ENCODE assay signal across 26 cellular contexts in genomic region chr18:11247381-11247970, GRCh38.
DNase-seq lines count a peak whose midpoint lies in the region; ATAC-seq, FAIRE-seq and TF ChIP-seq lines count a peak whose summit lies in the region.
"Had no signal": no experiment of that assay in that cellular context is flagged by ENCODE, and none has a peak within 500 bp of the region (broad histone marks: within the 10 kb centered on the region; RNA-seq: fewer than 3 reads in every experiment).

No MANE protein-coding gene starts in this region.

- H3K9me3 Mint-ChIP-seq in H9, result no peaks in the 10 kb centered on the region; a peak in 1 of 5 replicates
- peaks cover 9% of the 10 kb centered on the region for H3K9me3 Mint-ChIP-seq in natural killer cell treated with Interleukin-12 subunit alpha and Interleukin-12 subunit beta and Interleukin-15 and Interleukin-18, amount 100 ng/mL, for 72 hours
- peaks cover 6 to 8% of the 10 kb centered on the region in 2 donors for H3K9me3 Mint-ChIP-seq in stimulated activated naive CD8-positive, alpha-beta T cell treated with anti-CD3 and anti-CD28 coated beads, Interleukin-15, amount 100 ng/mL, for 72 hours
- H3K9me3 Mint-ChIP-seq: HFFc6 had no signal

- no TSS peak for BruUV-seq in GM12878 (replicated peaks; lab: Mats Ljungman, UMichigan)

- no peak overlapping the region for H3T11ph ChIP-seq in H9 (ENCODE audit: low read length)

- no peaks in the 10 kb centered on the region for H3K36me3 ChIP-seq in GM12878 (ENCODE audit: control insufficient read depth in 2 of 2, insufficient read depth in 2 of 2, low read length in 1 of 2)
- no peaks in the 10 kb centered on the region for H3K36me3 ChIP-seq in upper lobe of right lung
- H3K36me3 ChIP-seq: BLaER1 treated with 17β-estradiol and CSF1 and Interleukin-3, amounts not matched to agents 10 nM and 100 nM; SJSA1 had no signal

- no peaks in the 10 kb centered on the region for H3K79me1 ChIP-seq in H9 (ENCODE audit: insufficient read depth, low read depth, low read length, poor library complexity, severe bottlenecking)

- no peak overlapping the region for H3K4me3 Mint-ChIP-seq in H9
- H3K4me3 Mint-ChIP-seq in natural killer cell treated with Interleukin-12 subunit alpha and Interleukin-12 subunit beta and Interleukin-15 and Interleukin-18, amount 100 ng/mL, for 72 hours, result no peak overlapping the region
- no peak overlapping the region for H3K4me3 Mint-ChIP-seq in stimulated activated naive CD8-positive, alpha-beta T cell treated with anti-CD3 and anti-CD28 coated beads, Interleukin-15, amount 100 ng/mL, for 72 hours
- H3K4me3 Mint-ChIP-seq: CD4-positive, alpha-beta T cell; HFFc6 had no signal

- no peak for TF ChIP-seq POLR2A in GM12878 (IDR thresholded peaks at IDR 0.05; ENCODE audit: low read depth, low read length)

- no peak for TF ChIP-seq EP300 in GM12878 (IDR thresholded peaks at IDR 0.05; ENCODE audit: borderline replicate concordance in 1 of 2, control insufficient read depth in 1 of 2, low read depth in 2 of 2, low read length in 2 of 2)

- H3K18ac ChIP-seq in H9 (ENCODE audit: insufficient read length, low read depth, low read length), result no peak overlapping the region

- H2BK5ac ChIP-seq in H9 (ENCODE audit: insufficient read length, low read length), result no peak overlapping the region

- no peaks in the 10 kb centered on the region for H3K36me3 Mint-ChIP-seq in H9 (ENCODE audit: insufficient read depth in 1 of 3, low read depth in 3 of 3)
- H3K36me3 Mint-ChIP-seq in natural killer cell treated with Interleukin-12 subunit alpha and Interleukin-12 subunit beta and Interleukin-15 and Interleukin-18, amount 100 ng/mL, for 72 hours, result no peaks in the 10 kb centered on the region

- H3K27ac ChIP-seq in H9 (ENCODE audit: insufficient read length, low read depth, low read length), result no peak overlapping the region
- no peak overlapping the region for H3K27ac ChIP-seq in GM12878 (ENCODE audit: control insufficient read depth, insufficient read depth)
- no peak overlapping the region for H3K27ac ChIP-seq in upper lobe of right lung
- H3K27ac ChIP-seq: A549; BLaER1 treated with 17β-estradiol and CSF1 and Interleukin-3, amounts not matched to agents 10 nM and 100 nM; SJSA1 had no signal

- H2BK120ac ChIP-seq in H9 (ENCODE audit: low read depth, low read length, poor library complexity, severe bottlenecking), result no peak overlapping the region

- H3K9ac ChIP-seq in H9 (ENCODE audit: extremely low read depth, insufficient read length, low read length), result no peak overlapping the region
- H3K9ac ChIP-seq in GM12878 (ENCODE audit: control insufficient read depth, insufficient read depth, low read length), result no peak overlapping the region
- H3K9ac ChIP-seq: BLaER1 treated with 17β-estradiol and CSF1 and Interleukin-3, amounts not matched to agents 10 nM and 100 nM had no signal

- H2BK15ac ChIP-seq in H9 (ENCODE audit: low read depth, low read length), result no peak overlapping the region

- H3K4me2 ChIP-seq in H9 (ENCODE audit: insufficient read depth, insufficient read length, low read length) (no peak overlapping the region), GM12878 (ENCODE audit: control insufficient read depth, insufficient read depth) (no peak overlapping the region)
- H3K4me2 ChIP-seq: A549; BLaER1 treated with 17β-estradiol and CSF1 and Interleukin-3, amounts not matched to agents 10 nM and 100 nM had no signal

- H4K91ac ChIP-seq in H9 (ENCODE audit: insufficient read length, low read depth, low read length), result no peak overlapping the region

- peak; percentile 85 for FAIRE-seq in GM12878 (lab: Jason Lieb, UNC)
- FAIRE-seq: A549, GM19239 had no signal

- H3K27me3 Mint-ChIP-seq in H9 (ENCODE audit: low read depth), result peaks cover 1% of the 10 kb centered on the region; the same call in 1 of the 2 replicates
- H3K27me3 Mint-ChIP-seq in natural killer cell treated with Interleukin-12 subunit alpha and Interleukin-12 subunit beta and Interleukin-15 and Interleukin-18, amount 100 ng/mL, for 72 hours, result no peaks in the 10 kb centered on the region
- H3K27me3 Mint-ChIP-seq in stimulated activated naive CD8-positive, alpha-beta T cell treated with anti-CD3 and anti-CD28 coated beads, Interleukin-15, amount 100 ng/mL, for 72 hours, result no peaks in the 10 kb centered on the region
- H3K27me3 Mint-ChIP-seq: CD4-positive, alpha-beta T cell had no signal

- H3K9me3 ChIP-seq in H9 (ENCODE audit: control insufficient read depth, low read depth, low read length) (no peaks in the 10 kb centered on the region), GM12878 (replicated peaks; ENCODE audit: control insufficient read depth, insufficient read depth, low read length) (no peaks in the 10 kb centered on the region; the same call in 2 of the 3 replicates), upper lobe of right lung (no peaks in the 10 kb centered on the region)
- H3K9me3 ChIP-seq: A549, Caco-2, SJSA1 had no signal

- no peaks in the 10 kb centered on the region for H3K27me3 ChIP-seq in H9 (ENCODE audit: insufficient read depth, low read length)
- no peaks in the 10 kb centered on the region; a peak in 2 of 4 replicates for H3K27me3 ChIP-seq in GM12878 (replicated peaks in 1 of 2; ENCODE audit: control insufficient read depth in 2 of 2, insufficient read depth in 2 of 2, low read length in 1 of 2)
- H3K27me3 ChIP-seq in upper lobe of right lung, result no peaks in the 10 kb centered on the region
- H3K27me3 ChIP-seq: BLaER1 treated with 17β-estradiol and CSF1 and Interleukin-3, amounts not matched to agents 10 nM and 100 nM; SJSA1 had no signal

- SMC1A ChIA-PET in GM12878 (lab: Charles Lee; ENCODE audit: uncharacterized antibody, unreplicated experiment), result interaction anchor here (0.7 kb wide), 1 partner anchor 54 kb away, joined by 3 read pairs; no protein-coding TSS in a partner anchor

- no peak for ATAC-seq in GM12878
- ATAC-seq in natural killer cell treated with Interleukin-12 subunit alpha and Interleukin-12 subunit beta and Interleukin-15 and Interleukin-18, amount 100 ng/mL, for 72 hours, result peak; percentile 40 to 43
- peak; percentile 15 for ATAC-seq in upper lobe of right lung
- no peak for ATAC-seq in stimulated activated naive CD8-positive, alpha-beta T cell treated with anti-CD3 and anti-CD28 coated beads, Interleukin-15, amount 100 ng/mL, for 72 hours
- ATAC-seq: A549, PC-3 had no signal

- H2AFZ ChIP-seq in H9 (ENCODE audit: low read length), result no peak overlapping the region
- H2AFZ ChIP-seq in GM12878 (ENCODE audit: control insufficient read depth, low read depth, low read length), result no peak overlapping the region

- H2BK20ac ChIP-seq in H9 (ENCODE audit: low read depth, low read length, poor library complexity, severe bottlenecking), result no peak overlapping the region

- TF ChIP-seq CTCF in H9 (conservative IDR thresholded peaks at IDR 0.05) (no peak), GM12878 (IDR thresholded peaks at IDR 0.05 in 2 of 3, conservative IDR thresholded peaks at IDR 0.05 in 1 of 3; ENCODE audit: control insufficient read depth in 2 of 3, extremely low read depth in 1 of 3, insufficient read depth in 1 of 3, low read depth in 3 of 3, low read length in 3 of 3) (no peak), upper lobe of right lung (IDR thresholded peaks at IDR 0.05) (no peak)

- H4K20me1 ChIP-seq in H9 (ENCODE audit: control insufficient read depth, insufficient read depth, insufficient read length), result no peaks in the 10 kb centered on the region
- no peaks in the 10 kb centered on the region for H4K20me1 ChIP-seq in GM12878 (ENCODE audit: control insufficient read depth, insufficient read depth)
- H4K20me1 ChIP-seq: BLaER1 treated with 17β-estradiol and CSF1 and Interleukin-3, amounts not matched to agents 10 nM and 100 nM had no signal

- H3K4me1 Mint-ChIP-seq in H9, result peaks cover 0 to 3% of the 10 kb centered on the region in 2 experiments; a peak in 1 of 4 replicates
- no peaks in the 10 kb centered on the region for H3K4me1 Mint-ChIP-seq in natural killer cell treated with Interleukin-12 subunit alpha and Interleukin-12 subunit beta and Interleukin-15 and Interleukin-18, amount 100 ng/mL, for 72 hours (ENCODE audit: low read depth in 2 of 2)
- no peaks in the 10 kb centered on the region for H3K4me1 Mint-ChIP-seq in stimulated activated naive CD8-positive, alpha-beta T cell treated with anti-CD3 and anti-CD28 coated beads, Interleukin-15, amount 100 ng/mL, for 72 hours

- H2BK12ac ChIP-seq in H9 (ENCODE audit: insufficient read length, low read depth, low read length), result no peak overlapping the region

- no peak for TF ChIP-seq RAD21 in GM12878 (IDR thresholded peaks at IDR 0.05; ENCODE audit: insufficient read depth, low read depth, low read length)

- H3K23ac ChIP-seq in H9 (ENCODE audit: insufficient read length, low read depth, low read length), result no peak overlapping the region

- intact Hi-C loops in GM12878 (cut with micrococcal nuclease; ENCODE audit: unreplicated experiment), result no loop called here
- intact Hi-C loops in upper lobe of right lung (cut with DNase I), result no loop called here

- H2AK5ac ChIP-seq in H9 (ENCODE audit: insufficient read length, low read length), result no peak overlapping the region

- no peak overlapping the region for H3K14ac ChIP-seq in H9 (ENCODE audit: insufficient read depth, low read length)

- no peak overlapping the region for H3K4me3 ChIP-seq in GM12878
- no peak overlapping the region for H3K4me3 ChIP-seq in upper lobe of right lung
- H3K4me3 ChIP-seq: A549; BLaER1 treated with 17β-estradiol and CSF1 and Interleukin-3, amounts not matched to agents 10 nM and 100 nM; SJSA1 had no signal

- no peak overlapping the region for H3K4ac ChIP-seq in H9 (ENCODE audit: low read depth, low read length)

- H4K8ac ChIP-seq in H9 (replicated peaks; ENCODE audit: insufficient read length, low read depth, low read length), result no peak overlapping the region

- H3K79me2 ChIP-seq in H9 (ENCODE audit: insufficient read depth, low read length) (no peaks in the 10 kb centered on the region), GM12878 (ENCODE audit: control insufficient read depth, insufficient read depth, low read length) (no peaks in the 10 kb centered on the region)

- no peaks in the 10 kb centered on the region for H3K23me2 ChIP-seq in H9 (ENCODE audit: insufficient read length, low read depth, low read length, poor library complexity, severe bottlenecking)

- DNase-seq in H9 (no peak), GM12878 (ENCODE audit: low read depth, low spot score) (no peak), upper lobe of right lung (no peak), T-helper 1 cell (no peak), OCI-M2 (lab: John Stamatoyannopoulos, UW; ENCODE audit: unreplicated experiment) (no peak), NCI-H510A (lab: John Stamatoyannopoulos, UW) (no peak)
- no peak for DNase-seq in natural killer cell treated with Interleukin-12 subunit alpha and Interleukin-12 subunit beta and Interleukin-15 and Interleukin-18, amount 100 ng/mL, for 72 hours (ENCODE audit: low spot score)
- DNase-seq in stimulated activated naive CD8-positive, alpha-beta T cell treated with anti-CD3 and anti-CD28 coated beads, Interleukin-15, amount 100 ng/mL, for 72 hours, result no peak
- DNase-seq: AML-193; Caco-2; CD4-positive, alpha-beta T cell; GDM1; H7; HFFc6; NCI-H1048; NCI-H1417; NCI-H1694 treated with DMSO at 0.1 percent for 48 hours; NCI-H2171 treated with DMSO at 0.1 percent for 48 hours; NCI-H345; NCI-H524 treated with DMSO at 0.1 percent for 48 hours; NCI-H774; PC-3 had no signal

- CTCF ChIA-PET in GM12878 (lab: Yijun Ruan, JAX), result no interaction called here

- peak overlapping the region; percentile 15 for H4K5ac ChIP-seq in H9 (ENCODE audit: insufficient read length, low read depth, low read length)

- no peak overlapping the region for H3K56ac ChIP-seq in H9 (ENCODE audit: insufficient read length, low read depth, low read length)

- H3K27ac Mint-ChIP-seq in H9, result no peak overlapping the region
- H3K27ac Mint-ChIP-seq in natural killer cell treated with Interleukin-12 subunit alpha and Interleukin-12 subunit beta and Interleukin-15 and Interleukin-18, amount 100 ng/mL, for 72 hours, result no peak overlapping the region
- no peak overlapping the region for H3K27ac Mint-ChIP-seq in stimulated activated naive CD8-positive, alpha-beta T cell treated with anti-CD3 and anti-CD28 coated beads, Interleukin-15, amount 100 ng/mL, for 72 hours
- H3K27ac Mint-ChIP-seq: CD4-positive, alpha-beta T cell; HFFc6 had no signal

- H3K4me1 ChIP-seq in H9 (ENCODE audit: insufficient read depth, low read length) (no peaks in the 10 kb centered on the region), GM12878 (ENCODE audit: control insufficient read depth, insufficient read depth, low read length) (no peaks in the 10 kb centered on the region), upper lobe of right lung (no peaks in the 10 kb centered on the region)
- H3K4me1 ChIP-seq: A549, Caco-2, SJSA1 had no signal

- RAD21 ChIA-PET in GM12878 (lab: Charles Lee; ENCODE audit: unreplicated experiment), result no interaction called here

- in situ Hi-C loops in GM12878 (cut with MboI), result no loop called here

- POLR2A ChIA-PET in GM12878 (lab: Charles Lee), result no interaction called here

Comparison
In these comparisons a context has a peak if more than half of its experiments do, and no peak if none do; other contexts are left out.
1. ATAC-seq: peak in natural killer cell treated with Interleukin-12 subunit alpha and Interleukin-12 subunit beta and Interleukin-15 and Interleukin-18, amount 100 ng/mL, for 72 hours (2 of 2) and upper lobe of right lung (single experiment); none in GM12878 (single experiment) and stimulated activated naive CD8-positive, alpha-beta T cell treated with anti-CD3 and anti-CD28 coated beads, Interleukin-15, amount 100 ng/mL, for 72 hours (single experiment).